Comparison of ENCODE assay signal across 1 cellular context in genomic region chr7:152341039-152341913, GRCh38.
TF ChIP-seq lines count a peak whose summit lies in the region.

No MANE protein-coding gene starts in this region.

TF ChIP-seq in HepG2, 621 proteins besides CTCF, POLR2A, EP300 and RAD21 (continued from another document):
- TF ChIP-seq MLXIP (CRISPR knock-in tag; IDR thresholded peaks at IDR 0.05; ENCODE audit: borderline replicate concordance) (no peak), MBD4 (IDR thresholded peaks at IDR 0.05; ENCODE audit: borderline replicate concordance, low read length) (no peak), SMC3 (IDR thresholded peaks at IDR 0.05; ENCODE audit: low read length) (peak; percentile 70), MTF2 (CRISPR knock-in tag; IDR thresholded peaks at IDR 0.05; ENCODE audit: borderline replicate concordance) (no peak), STAG1 (CRISPR knock-in tag; IDR thresholded peaks at IDR 0.05) (peak; percentile 67), ZNF75D (CRISPR knock-in tag; IDR thresholded peaks at IDR 0.05; ENCODE audit: borderline replicate concordance) (no peak), CREB3 (CRISPR knock-in tag; IDR thresholded peaks at IDR 0.05) (no peak), SAP130 (CRISPR knock-in tag; IDR thresholded peaks at IDR 0.05; ENCODE audit: low read depth) (0 out of 2 replicates have a peak, but pooled peaks have one; percentile 37), FOXK2 (IDR thresholded peaks at IDR 0.05) (no peak)
